20 cellular contexts compared by ENCODE assay signal in the genomic region with DNA sequence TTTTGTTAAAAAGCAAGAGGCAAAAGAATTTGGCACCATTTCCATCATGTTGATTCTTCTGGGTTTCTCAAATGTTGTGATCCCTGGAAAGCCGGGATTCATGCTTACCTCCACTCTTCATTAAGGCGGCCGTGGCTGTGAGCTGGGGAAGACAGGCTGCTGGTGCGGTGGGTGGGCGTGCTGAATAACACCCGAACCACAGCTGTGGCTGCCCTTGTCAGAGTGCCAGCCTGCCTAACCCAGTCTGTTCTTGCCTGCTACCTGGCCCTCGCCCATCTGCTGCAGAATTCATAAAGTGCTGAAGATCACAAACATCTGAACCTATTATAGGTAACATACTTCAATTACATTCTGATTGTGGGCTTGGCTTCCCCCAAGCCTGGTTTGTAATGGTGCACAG.
A peak's percentile ranks its signal among the peaks of the same experiment; 100 is the strongest.
DNase-seq lines count a peak whose midpoint lies in the region; ATAC-seq, FAIRE-seq and TF ChIP-seq lines count a peak whose summit lies in the region.
"Had no signal": no experiment of that assay in that cellular context is flagged by ENCODE, and none has a peak within 500 bp of the region (broad histone marks: within the 10 kb centered on the region; RNA-seq: fewer than 3 reads in every experiment).

No MANE protein-coding gene starts in this region.

- H3K27me3 ChIP-seq in GM23338 (ENCODE audit: insufficient read depth), result no peaks in the 10 kb centered on the region
- H3K27me3 ChIP-seq: BLaER1 had no signal

- intact Hi-C loops in kidney (cut with DNase I), result no loop called here

- H3K4me1 Mint-ChIP-seq in GM23338, result no peaks in the 10 kb centered on the region

- no peaks in the 10 kb centered on the region for H3F3A ChIP-seq in GM23338 (replicated peaks; ENCODE audit: low read depth)

- in situ Hi-C loops in GM13977 (cut with MboI; ENCODE audit: low pct_unique_long_range_greater_than_20kb, low sequenced_read_pairs, unreplicated experiment), result no loop called here

- peaks cover 1% of the 10 kb centered on the region for H3K27me3 Mint-ChIP-seq in GM23338 (ENCODE audit: insufficient read depth, low read depth, poor library complexity)
- H3K27me3 Mint-ChIP-seq: activated naive CD4-positive, alpha-beta T cell treated with anti-CD3 and anti-CD28 coated beads, Interleukin-2, amount 10 ng/mL, durations not matched to agents 7 days and 5 days had no signal

- ATAC-seq in GM23338 (no peak; the same call in 2 of the 3 replicates), GM18502 (IDR thresholded peaks at IDR 0.05; ENCODE audit: poor library complexity, unreplicated experiment) (no peak)
- ATAC-seq: heart right ventricle had no signal

- H2AFZ ChIP-seq in GM23338, result peak overlapping the region; percentile 52; the same call in 1 of the 2 replicates
- H2AFZ ChIP-seq: parathyroid adenoma had no signal

- no peaks in the 10 kb centered on the region for H3K9me2 ChIP-seq in GM23338 (ENCODE audit: insufficient read depth)

- H3K27ac ChIP-seq in GM23338 (ENCODE audit: low read depth) (no peak overlapping the region), kidney (ENCODE audit: low read depth in 2 of 2, low read length in 2 of 2) (no peak overlapping the region)
- H3K27ac ChIP-seq: BLaER1, heart right ventricle, parathyroid adenoma had no signal

- no peak for FAIRE-seq in kidney (lab: Jason Lieb, UNC)

- H4K20me1 ChIP-seq in GM23338 (replicated peaks; ENCODE audit: insufficient read depth), result no peaks in the 10 kb centered on the region
- H4K20me1 ChIP-seq: BLaER1 had no signal

- H3K9me3 ChIP-seq in kidney (ENCODE audit: control insufficient read depth in 1 of 2, low read length in 2 of 2), result no peaks in the 10 kb centered on the region
- H3K9me3 ChIP-seq: BLaER1, heart right ventricle had no signal

- H3K4me1 ChIP-seq in GM23338 (ENCODE audit: insufficient read depth), result no peaks in the 10 kb centered on the region
- H3K4me1 ChIP-seq in kidney (ENCODE audit: control insufficient read depth in 1 of 2, insufficient read depth in 1 of 2, low read depth in 1 of 2, low read length in 2 of 2), result no peaks in the 10 kb centered on the region
- H3K4me1 ChIP-seq: heart right ventricle, parathyroid adenoma had no signal

- no peaks in the 10 kb centered on the region for H3K36me3 Mint-ChIP-seq in GM23338 (ENCODE audit: low read depth)
- H3K36me3 Mint-ChIP-seq: activated naive CD4-positive, alpha-beta T cell treated with anti-CD3 and anti-CD28 coated beads, Interleukin-2, amount 10 ng/mL, durations not matched to agents 7 days and 5 days; naive thymus-derived CD4-positive, alpha-beta T cell had no signal

- H3K4me2 ChIP-seq in GM23338, result no peak overlapping the region

- no peak overlapping the region for H3K27ac Mint-ChIP-seq in GM23338
- H3K27ac Mint-ChIP-seq: activated naive CD4-positive, alpha-beta T cell treated with anti-CD3 and anti-CD28 coated beads, Interleukin-2, amount 10 ng/mL, durations not matched to agents 7 days and 5 days had no signal

- DNase-seq in NCI-H2227 (lab: John Stamatoyannopoulos, UW; ENCODE audit: unreplicated experiment), result peak; percentile 19
- no peak for DNase-seq in NCI-H2227 treated with DMSO at 0.1 percent for 48 hours (lab: John Stamatoyannopoulos, UW)
- no peak for DNase-seq in GM23338 (ENCODE audit: low spot score)
- DNase-seq in NCI-H524 (lab: John Stamatoyannopoulos, UW), result peak; percentile 82 to 92
- DNase-seq in kidney, result peak; percentile 63
- no peak for DNase-seq in GM13977 (ENCODE audit: low spot score)
- DNase-seq in KG1 (lab: John Stamatoyannopoulos, UW), result no peak
- DNase-seq: 8988T; H7; heart right ventricle; MV-4-11; NCI-H2081; stimulated activated CD4-positive, alpha-beta T cell treated with anti-CD3 and anti-CD28 coated beads, Interleukin-4, amount 100 ng/mL, for 1 hour; SW 1271 had no signal

- no peak overlapping the region for H3K9ac ChIP-seq in kidney (ENCODE audit: low read length in 2 of 2)
- H3K9ac ChIP-seq: BLaER1, parathyroid adenoma had no signal

- no peak for TF ChIP-seq CTCF in GM23338 (conservative IDR thresholded peaks at IDR 0.05; ENCODE audit: low read depth in 2 of 2)
- no peak for TF ChIP-seq CTCF in kidney (IDR thresholded peaks at IDR 0.05; ENCODE audit: borderline replicate concordance, extremely low read depth, insufficient read depth)
- TF ChIP-seq CTCF in GM13977 (IDR thresholded peaks at IDR 0.05; ENCODE audit: extremely low read depth, insufficient read depth, missing control alignments), result no peak

- no peaks in the 10 kb centered on the region for H3K79me2 ChIP-seq in GM23338 (replicated peaks; ENCODE audit: insufficient read depth)
- H3K79me2 ChIP-seq: parathyroid adenoma had no signal

- H3K9me3 Mint-ChIP-seq in GM23338, result no peaks in the 10 kb centered on the region
- H3K9me3 Mint-ChIP-seq: activated CD4-positive, alpha-beta T cell treated with anti-CD3 and anti-CD28 coated beads, Interleukin-2, amount 10 ng/mL, durations not matched to agents 24 days and 14 days; activated naive CD4-positive, alpha-beta T cell treated with anti-CD3 and anti-CD28 coated beads, Interleukin-2, amount 10 ng/mL, durations not matched to agents 7 days and 5 days had no signal

- H3K4me3 Mint-ChIP-seq in GM23338, result no peak overlapping the region
- H3K4me3 Mint-ChIP-seq: activated naive CD4-positive, alpha-beta T cell treated with anti-CD3 and anti-CD28 coated beads, Interleukin-2, amount 10 ng/mL, durations not matched to agents 7 days and 5 days had no signal

- H3K36me3 ChIP-seq in GM23338 (ENCODE audit: insufficient read depth), result no peaks in the 10 kb centered on the region
- H3K36me3 ChIP-seq in kidney (ENCODE audit: control insufficient read depth in 1 of 2, insufficient read depth in 2 of 2, low read length in 2 of 2), result no peaks in the 10 kb centered on the region
- H3K36me3 ChIP-seq: BLaER1, heart right ventricle had no signal

- H3K4me3 ChIP-seq in GM23338 (no peak overlapping the region), kidney (ENCODE audit: low read length in 2 of 2) (no peak overlapping the region)
- H3K4me3 ChIP-seq: BLaER1, heart right ventricle had no signal

TF ChIP-seq in GM23338, 12 proteins besides CTCF, POLR2A, EP300 and RAD21 (continues in another document):
- TF ChIP-seq, protein P1, sequence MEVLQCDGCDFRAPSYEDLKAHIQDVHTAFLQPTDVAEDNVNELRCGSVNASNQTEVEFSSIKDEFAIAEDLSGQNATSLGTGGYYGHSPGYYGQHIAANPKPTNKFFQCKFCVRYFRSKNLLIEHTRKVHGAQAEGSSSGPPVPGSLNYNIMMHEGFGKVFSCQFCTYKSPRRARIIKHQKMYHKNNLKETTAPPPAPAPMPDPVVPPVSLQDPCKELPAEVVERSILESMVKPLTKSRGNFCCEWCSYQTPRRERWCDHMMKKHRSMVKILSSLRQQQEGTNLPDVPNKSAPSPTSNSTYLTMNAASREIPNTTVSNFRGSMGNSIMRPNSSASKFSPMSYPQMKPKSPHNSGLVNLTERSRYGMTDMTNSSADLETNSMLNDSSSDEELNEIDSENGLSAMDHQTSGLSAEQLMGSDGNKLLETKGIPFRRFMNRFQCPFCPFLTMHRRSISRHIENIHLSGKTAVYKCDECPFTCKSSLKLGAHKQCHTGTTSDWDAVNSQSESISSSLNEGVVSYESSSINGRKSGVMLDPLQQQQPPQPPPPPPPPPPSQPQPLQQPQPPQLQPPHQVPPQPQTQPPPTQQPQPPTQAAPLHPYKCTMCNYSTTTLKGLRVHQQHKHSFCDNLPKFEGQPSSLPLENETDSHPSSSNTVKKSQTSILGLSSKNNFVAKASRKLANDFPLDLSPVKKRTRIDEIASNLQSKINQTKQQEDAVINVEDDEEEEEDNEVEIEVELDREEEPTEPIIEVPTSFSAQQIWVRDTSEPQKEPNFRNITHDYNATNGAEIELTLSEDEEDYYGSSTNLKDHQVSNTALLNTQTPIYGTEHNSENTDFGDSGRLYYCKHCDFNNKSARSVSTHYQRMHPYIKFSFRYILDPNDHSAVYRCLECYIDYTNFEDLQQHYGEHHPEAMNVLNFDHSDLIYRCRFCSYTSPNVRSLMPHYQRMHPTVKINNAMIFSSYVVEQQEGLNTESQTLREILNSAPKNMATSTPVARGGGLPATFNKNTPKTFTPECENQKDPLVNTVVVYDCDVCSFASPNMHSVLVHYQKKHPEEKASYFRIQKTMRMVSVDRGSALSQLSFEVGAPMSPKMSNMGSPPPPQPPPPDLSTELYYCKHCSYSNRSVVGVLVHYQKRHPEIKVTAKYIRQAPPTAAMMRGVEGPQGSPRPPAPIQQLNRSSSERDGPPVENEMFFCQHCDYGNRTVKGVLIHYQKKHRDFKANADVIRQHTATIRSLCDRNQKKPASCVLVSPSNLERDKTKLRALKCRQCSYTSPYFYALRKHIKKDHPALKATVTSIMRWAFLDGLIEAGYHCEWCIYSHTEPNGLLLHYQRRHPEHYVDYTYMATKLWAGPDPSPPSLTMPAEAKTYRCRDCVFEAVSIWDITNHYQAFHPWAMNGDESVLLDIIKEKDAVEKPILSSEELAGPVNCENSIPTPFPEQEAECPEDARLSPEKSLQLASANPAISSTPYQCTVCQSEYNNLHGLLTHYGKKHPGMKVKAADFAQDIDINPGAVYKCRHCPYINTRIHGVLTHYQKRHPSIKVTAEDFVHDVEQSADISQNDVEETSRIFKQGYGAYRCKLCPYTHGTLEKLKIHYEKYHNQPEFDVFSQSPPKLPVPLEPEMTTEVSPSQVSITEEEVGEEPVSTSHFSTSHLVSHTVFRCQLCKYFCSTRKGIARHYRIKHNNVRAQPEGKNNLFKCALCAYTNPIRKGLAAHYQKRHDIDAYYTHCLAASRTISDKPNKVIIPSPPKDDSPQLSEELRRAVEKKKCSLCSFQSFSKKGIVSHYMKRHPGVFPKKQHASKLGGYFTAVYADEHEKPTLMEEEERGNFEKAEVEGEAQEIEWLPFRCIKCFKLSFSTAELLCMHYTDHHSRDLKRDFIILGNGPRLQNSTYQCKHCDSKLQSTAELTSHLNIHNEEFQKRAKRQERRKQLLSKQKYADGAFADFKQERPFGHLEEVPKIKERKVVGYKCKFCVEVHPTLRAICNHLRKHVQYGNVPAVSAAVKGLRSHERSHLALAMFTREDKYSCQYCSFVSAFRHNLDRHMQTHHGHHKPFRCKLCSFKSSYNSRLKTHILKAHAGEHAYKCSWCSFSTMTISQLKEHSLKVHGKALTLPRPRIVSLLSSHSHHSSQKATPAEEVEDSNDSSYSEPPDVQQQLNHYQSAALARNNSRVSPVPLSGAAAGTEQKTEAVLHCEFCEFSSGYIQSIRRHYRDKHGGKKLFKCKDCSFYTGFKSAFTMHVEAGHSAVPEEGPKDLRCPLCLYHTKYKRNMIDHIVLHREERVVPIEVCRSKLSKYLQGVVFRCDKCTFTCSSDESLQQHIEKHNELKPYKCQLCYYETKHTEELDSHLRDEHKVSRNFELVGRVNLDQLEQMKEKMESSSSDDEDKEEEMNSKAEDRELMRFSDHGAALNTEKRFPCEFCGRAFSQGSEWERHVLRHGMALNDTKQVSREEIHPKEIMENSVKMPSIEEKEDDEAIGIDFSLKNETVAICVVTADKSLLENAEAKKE (CRISPR knock-in tag; IDR thresholded peaks at IDR 0.05), result no peak
- TF ChIP-seq CREB1 (CRISPR knock-in tag; IDR thresholded peaks at IDR 0.05; ENCODE audit: low read depth) (no peak), EZH2 (IDR thresholded peaks at IDR 0.05; ENCODE audit: low read depth, unreplicated experiment) (no peak), ZNF114 (CRISPR knock-in tag; IDR thresholded peaks at IDR 0.05) (no peak), NANOG (IDR thresholded peaks at IDR 0.05; ENCODE audit: borderline replicate concordance) (no peak)

Comparison
In these comparisons a context has a peak if more than half of its experiments do, and no peak if none do; other contexts are left out.
1. DNase-seq: peak in NCI-H2227 (single experiment), NCI-H524 (2 of 2) and kidney (single experiment); none in NCI-H2227 treated with DMSO at 0.1 percent for 48 hours (single experiment), GM23338 (single experiment), GM13977 (single experiment) and KG1 (single experiment).